In the genomic region with DNA sequence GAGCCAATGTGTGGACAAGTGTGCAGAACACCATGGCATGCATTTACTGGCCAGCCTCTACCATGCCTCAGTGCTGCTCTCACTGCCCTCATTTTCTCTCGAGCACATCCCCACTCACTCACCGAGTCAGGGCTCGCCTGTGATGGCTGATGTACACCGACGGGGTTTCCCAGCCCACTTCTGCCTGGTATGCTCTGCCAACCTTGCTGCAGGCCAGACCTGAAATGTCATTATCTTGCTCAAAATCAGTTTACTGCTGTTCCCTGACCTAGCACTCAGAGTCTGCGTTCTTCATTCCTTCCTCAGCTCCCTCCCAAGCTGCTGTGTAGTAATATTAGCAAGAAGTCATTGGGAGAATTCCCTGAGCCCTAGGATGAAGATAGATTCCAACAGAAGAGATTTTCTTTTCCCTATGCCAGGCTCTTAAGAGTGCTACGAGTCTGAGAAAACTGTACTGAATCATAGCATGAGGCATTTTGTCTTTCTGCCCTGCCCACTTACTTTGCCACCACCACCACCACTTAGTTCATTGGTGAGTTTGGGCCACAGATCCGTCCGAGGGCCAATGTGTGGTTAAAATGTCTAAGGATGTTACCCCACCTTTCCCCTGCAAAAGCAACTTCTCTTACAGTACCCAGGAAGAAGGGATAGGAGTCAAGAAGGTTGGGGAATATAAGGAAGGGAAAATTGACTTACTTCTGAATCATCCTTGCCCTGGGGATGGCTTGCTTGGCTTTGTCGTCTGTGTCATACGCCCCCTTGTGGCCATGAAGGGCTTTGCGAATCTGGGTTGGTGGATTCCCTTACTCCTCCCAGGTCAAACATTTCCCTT, we compare ENCODE assay signal across 8 cellular contexts. TPM values are rescaled to one million over a fixed set of nuclear protein-coding genes. Genes with fewer than 3 reads are reported as not detected.
DNase-seq lines count a peak whose midpoint lies in the region; FAIRE-seq and TF ChIP-seq lines count a peak whose summit lies in the region.

No MANE protein-coding gene starts in this region.

- DNase-seq in D341Med (ENCODE audit: low spot score) (peak; percentile 81), H54 (ENCODE audit: insufficient read length, low spot score) (peak; percentile 67), NCI-H1930 (lab: John Stamatoyannopoulos, UW) (peak; percentile 52 to 80), T1000 (lab: John Stamatoyannopoulos, UW) (peak; percentile 85), astrocyte of the spinal cord (ENCODE audit: low read depth, low spot score) (peak; percentile 83), iPS-NIHi11 (ENCODE audit: low spot score) (peak; percentile 89), mesenteric fat pad (ENCODE audit: low spot score) (no peak)
- DNase-seq in stimulated activated CD4-positive, alpha-beta T cell treated with anti-CD3 and anti-CD28 coated beads, Interleukin-12 subunit alpha, Interleukin-12 subunit beta, amount 100 ng/mL, for 4 hours: peak; percentile 60

- TF ChIP-seq CTCF in astrocyte of the spinal cord (IDR thresholded peaks at IDR 0.05; ENCODE audit: low read depth, low read length): peak; percentile 94

- no peak for TF ChIP-seq POLR2A in H54 (IDR thresholded peaks at IDR 0.05; ENCODE audit: low read depth, low read length)

- in situ Hi-C loops in astrocyte of the spinal cord (cut with HindIII; ENCODE audit: low sequenced_read_pairs): no loop called here

- no peak overlapping the region for H3K4me3 ChIP-seq in astrocyte of the spinal cord (ENCODE audit: low read depth, low read length)

- FAIRE-seq in H54 (lab: Jason Lieb, UNC): peak; percentile 93

RNA-seq across cellular contexts. Expression of a gene that starts 51.0 kb away (rescaled TPM):
- 3.2 TPM for total RNA-seq in mesenteric fat pad
